ENCODE assay signal across 9 cellular contexts in the genomic region with DNA sequence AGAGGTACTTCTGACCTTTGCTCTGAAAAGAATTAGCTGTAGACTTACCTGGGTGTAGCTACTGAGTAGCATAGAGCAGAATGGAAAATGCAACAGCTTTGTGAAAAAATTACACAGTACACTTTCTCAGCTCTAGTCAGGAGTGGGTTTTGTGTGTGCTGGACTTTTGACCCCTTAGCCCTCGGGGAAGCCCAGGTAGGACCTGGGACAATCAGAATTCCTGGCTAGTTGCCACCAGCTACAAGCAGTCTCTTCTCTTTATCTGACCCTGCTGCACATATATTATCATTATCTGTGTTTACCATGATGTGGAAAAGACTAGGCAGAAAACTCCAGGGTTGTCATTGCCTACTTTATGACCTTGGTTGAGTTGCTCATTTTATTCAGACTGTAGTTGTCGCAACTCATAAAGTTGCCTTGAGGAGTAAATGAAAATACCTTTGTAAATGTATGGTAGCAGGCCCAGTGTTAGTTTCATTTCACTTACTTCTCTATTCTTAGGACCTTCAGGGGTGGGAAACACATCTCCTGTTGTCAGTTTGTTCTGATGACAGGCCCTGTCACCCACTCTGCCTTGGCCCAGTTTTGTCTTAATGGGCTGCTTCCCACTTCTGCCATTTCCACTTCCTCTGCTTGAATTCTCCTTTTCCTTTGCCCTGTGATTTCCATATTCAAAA. TPM values are rescaled to one million over a fixed set of nuclear protein-coding genes. Genes with fewer than 3 reads are reported as not detected.
DNase-seq lines count a peak whose midpoint lies in the region; ATAC-seq and TF ChIP-seq lines count a peak whose summit lies in the region.
"Had no signal": no experiment of that assay in that cellular context is flagged by ENCODE, and none has a peak within 500 bp of the region (broad histone marks: within the 10 kb centered on the region; RNA-seq: fewer than 3 reads in every experiment).

No MANE protein-coding gene starts in this region.

- intact Hi-C loops in activated CD4-positive, alpha-beta T cell treated with anti-CD3 and anti-CD28 coated beads for 36 hours (cut with DNase I, micrococcal nuclease), result loop anchor here (10.0 kb wide), 1 partner anchor 773 kb away; no protein-coding TSS in a partner anchor
- intact Hi-C loops in activated T-helper 1 cell treated with anti-CD3 and anti-CD28 coated beads, Interleukin-12 subunit alpha, Interleukin-12 subunit beta, Interleukin-2, Interleukin-4 antibody, amounts not matched to agents 30 ng/mL and 10 ng/mL and 1 ng/mL, durations not matched to agents 14 hours and 24 hours and 36 hours (cut with micrococcal nuclease), result loop anchor here (10.0 kb wide), 1 partner anchor 1063 kb away; no protein-coding TSS in a partner anchor
- intact Hi-C loops in posterior vena cava (cut with DNase I), result no loop called here

- no peaks in the 10 kb centered on the region for H3K27me3 Mint-ChIP-seq in activated CD4-positive, alpha-beta T cell treated with anti-CD3 and anti-CD28 coated beads for 36 hours
- no peaks in the 10 kb centered on the region for H3K27me3 Mint-ChIP-seq in activated T-helper 1 cell treated with anti-CD3 and anti-CD28 coated beads, Interleukin-12 subunit alpha, Interleukin-12 subunit beta, Interleukin-2, Interleukin-4 antibody, amounts not matched to agents 30 ng/mL and 10 ng/mL and 1 ng/mL, durations not matched to agents 14 hours and 24 hours and 36 hours (ENCODE audit: insufficient read depth)
- H3K27me3 Mint-ChIP-seq in progenitor cell of endocrine pancreas, result no peaks in the 10 kb centered on the region

- CTCF ChIA-PET in activated CD4-positive, alpha-beta T cell treated with anti-CD3 and anti-CD28 coated beads for 36 hours (lab: Charles Lee), result interaction anchor here (0.9 kb wide), 1 partner anchor 8 kb away, joined by 3 read pairs; no protein-coding TSS in a partner anchor

- ATAC-seq in activated CD4-positive, alpha-beta T cell treated with anti-CD3 and anti-CD28 coated beads for 36 hours, result no peak
- peak; percentile 27 for ATAC-seq in HG03342 (IDR thresholded peaks at IDR 0.05; ENCODE audit: unreplicated experiment)

- DNase-seq in activated CD4-positive, alpha-beta T cell treated with anti-CD3 and anti-CD28 coated beads for 36 hours, result no peak
- no peak for DNase-seq in activated CD4-positive, alpha-beta T cell treated with anti-CD3 and anti-CD28 coated beads for 48 hours
- DNase-seq in activated T-helper 1 cell treated with anti-CD3 and anti-CD28 coated beads, Interleukin-12 subunit alpha, Interleukin-12 subunit beta, Interleukin-2, Interleukin-4 antibody, amounts not matched to agents 30 ng/mL and 10 ng/mL and 1 ng/mL, durations not matched to agents 14 hours and 24 hours and 36 hours (ENCODE audit: low spot score), result no peak
- DNase-seq in progenitor cell of endocrine pancreas (ENCODE audit: low spot score, unreplicated experiment) (no peak), posterior vena cava (ENCODE audit: low spot score) (no peak), H4 (ENCODE audit: low spot score) (no peak), DMS114 treated with DMSO at 0.1 percent for 48 hours (lab: John Stamatoyannopoulos, UW; ENCODE audit: unreplicated experiment) (no peak)
- DNase-seq: NCI-H1930 had no signal

- no peak overlapping the region for H3K4me3 Mint-ChIP-seq in activated CD4-positive, alpha-beta T cell treated with anti-CD3 and anti-CD28 coated beads for 36 hours
- peak overlapping the region; percentile 17 for H3K4me3 Mint-ChIP-seq in activated T-helper 1 cell treated with anti-CD3 and anti-CD28 coated beads, Interleukin-12 subunit alpha, Interleukin-12 subunit beta, Interleukin-2, Interleukin-4 antibody, amounts not matched to agents 30 ng/mL and 10 ng/mL and 1 ng/mL, durations not matched to agents 14 hours and 24 hours and 36 hours
- peak overlapping the region; percentile 33 for H3K4me3 Mint-ChIP-seq in progenitor cell of endocrine pancreas (ENCODE audit: low read depth)

- peaks cover 74% of the 10 kb centered on the region for H3K4me1 Mint-ChIP-seq in activated CD4-positive, alpha-beta T cell treated with anti-CD3 and anti-CD28 coated beads for 36 hours
- peaks cover 76% of the 10 kb centered on the region for H3K4me1 Mint-ChIP-seq in activated T-helper 1 cell treated with anti-CD3 and anti-CD28 coated beads, Interleukin-12 subunit alpha, Interleukin-12 subunit beta, Interleukin-2, Interleukin-4 antibody, amounts not matched to agents 30 ng/mL and 10 ng/mL and 1 ng/mL, durations not matched to agents 14 hours and 24 hours and 36 hours (ENCODE audit: low read depth)
- peaks cover 58% of the 10 kb centered on the region for H3K4me1 Mint-ChIP-seq in progenitor cell of endocrine pancreas (ENCODE audit: low read depth)

- H3K9me3 Mint-ChIP-seq in activated CD4-positive, alpha-beta T cell treated with anti-CD3 and anti-CD28 coated beads for 36 hours (ENCODE audit: low read depth), result no peaks in the 10 kb centered on the region
- no peaks in the 10 kb centered on the region for H3K9me3 Mint-ChIP-seq in activated T-helper 1 cell treated with anti-CD3 and anti-CD28 coated beads, Interleukin-12 subunit alpha, Interleukin-12 subunit beta, Interleukin-2, Interleukin-4 antibody, amounts not matched to agents 30 ng/mL and 10 ng/mL and 1 ng/mL, durations not matched to agents 14 hours and 24 hours and 36 hours
- no peaks in the 10 kb centered on the region for H3K9me3 Mint-ChIP-seq in progenitor cell of endocrine pancreas (ENCODE audit: low read depth)

- POLR2A ChIA-PET in activated CD4-positive, alpha-beta T cell treated with anti-CD3 and anti-CD28 coated beads for 36 hours (lab: Charles Lee), result interaction anchor here (0.6 kb wide), 1 partner anchor 10 kb away, joined by 3 read pairs; no protein-coding TSS in a partner anchor

- H3K27ac Mint-ChIP-seq in activated CD4-positive, alpha-beta T cell treated with anti-CD3 and anti-CD28 coated beads for 36 hours, result peak overlapping the region; percentile 94
- peak overlapping the region; percentile 78 for H3K27ac Mint-ChIP-seq in activated T-helper 1 cell treated with anti-CD3 and anti-CD28 coated beads, Interleukin-12 subunit alpha, Interleukin-12 subunit beta, Interleukin-2, Interleukin-4 antibody, amounts not matched to agents 30 ng/mL and 10 ng/mL and 1 ng/mL, durations not matched to agents 14 hours and 24 hours and 36 hours
- peak overlapping the region; percentile 96 for H3K27ac Mint-ChIP-seq in progenitor cell of endocrine pancreas

- H3K36me3 Mint-ChIP-seq in activated CD4-positive, alpha-beta T cell treated with anti-CD3 and anti-CD28 coated beads for 36 hours (ENCODE audit: low read depth), result peaks cover 10% of the 10 kb centered on the region
- peaks cover 13% of the 10 kb centered on the region for H3K36me3 Mint-ChIP-seq in activated T-helper 1 cell treated with anti-CD3 and anti-CD28 coated beads, Interleukin-12 subunit alpha, Interleukin-12 subunit beta, Interleukin-2, Interleukin-4 antibody, amounts not matched to agents 30 ng/mL and 10 ng/mL and 1 ng/mL, durations not matched to agents 14 hours and 24 hours and 36 hours (ENCODE audit: low read depth)
- no peaks in the 10 kb centered on the region for H3K36me3 Mint-ChIP-seq in progenitor cell of endocrine pancreas (ENCODE audit: insufficient read depth)

- no peak for TF ChIP-seq CTCF in progenitor cell of endocrine pancreas (IDR thresholded peaks at IDR 0.05; ENCODE audit: unreplicated experiment)

RNA-seq across cellular contexts. Expression of a gene that starts 5.4 kb away (rescaled TPM):
- total RNA-seq in activated CD4-positive, alpha-beta T cell treated with anti-CD3 and anti-CD28 coated beads for 36 hours, result 10 to 100 TPM; 46.9 to 49.0 TPM
- 69.3 and 71.8 TPM in 2 replicates for total RNA-seq in activated T-helper 1 cell treated with anti-CD3 and anti-CD28 coated beads, Interleukin-12 subunit alpha, Interleukin-12 subunit beta, Interleukin-2, Interleukin-4 antibody, amounts not matched to agents 30 ng/mL and 10 ng/mL and 1 ng/mL, durations not matched to agents 14 hours and 24 hours and 36 hours
- total RNA-seq in progenitor cell of endocrine pancreas (23.4 and 25.9 TPM in 2 replicates), posterior vena cava (100 to 1,000 TPM; 117 to 165 TPM)
- total RNA-seq in H4 (2014; rRNA removed; shearing (Covaris generic)), result 28.0 and 36.0 TPM in 2 replicates

Comparison
In these comparisons a context has a peak if more than half of its experiments do, and no peak if none do; other contexts are left out.
1. intact Hi-C loops: an anchor here in activated CD4-positive, alpha-beta T cell treated with anti-CD3 and anti-CD28 coated beads for 36 hours (10.0 kb wide) and activated T-helper 1 cell treated with anti-CD3 and anti-CD28 coated beads, Interleukin-12 subunit alpha, Interleukin-12 subunit beta, Interleukin-2, Interleukin-4 antibody, amounts not matched to agents 30 ng/mL and 10 ng/mL and 1 ng/mL, durations not matched to agents 14 hours and 24 hours and 36 hours (10.0 kb wide); none called in posterior vena cava.